Comparison of ENCODE assay signal across 2 cellular contexts in the genomic region with DNA sequence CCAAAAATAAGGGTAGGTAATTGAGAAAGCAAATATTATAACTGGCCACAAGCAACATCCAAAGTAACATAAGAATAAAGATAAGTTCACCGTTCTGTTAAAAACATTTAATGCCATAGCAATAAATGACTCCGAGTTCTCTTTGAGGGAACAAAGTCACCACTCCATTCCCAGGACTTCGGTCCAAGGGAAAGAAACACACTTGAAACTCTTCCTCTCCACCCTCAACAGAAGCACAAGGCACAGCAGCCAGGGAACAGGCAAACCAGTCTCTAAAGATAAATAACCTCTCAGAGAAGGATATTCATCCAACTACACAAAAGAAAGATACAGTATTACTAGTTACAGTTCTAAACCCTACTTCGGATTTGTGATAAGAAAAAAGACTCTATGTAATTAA.
TF ChIP-seq lines count a peak whose summit lies in the region.

No MANE protein-coding gene starts in this region.

TF ChIP-seq in GM12878, 131 proteins besides CTCF, POLR2A, EP300 and RAD21:
- TF ChIP-seq GABPA (IDR thresholded peaks at IDR 0.05; ENCODE audit: low read depth) (no peak), BMI1 (IDR thresholded peaks at IDR 0.05; ENCODE audit: borderline replicate concordance) (no peak), SMC3 (IDR thresholded peaks at IDR 0.05; ENCODE audit: borderline replicate concordance, low read length) (no peak), SUPT20H (IDR thresholded peaks at IDR 0.05; ENCODE audit: borderline replicate concordance, control insufficient read depth, low read depth, low read length) (no peak), NFXL1 (IDR thresholded peaks at IDR 0.05; ENCODE audit: borderline replicate concordance) (no peak), JUNB (IDR thresholded peaks at IDR 0.05) (no peak)
- TF ChIP-seq, protein P1, sequence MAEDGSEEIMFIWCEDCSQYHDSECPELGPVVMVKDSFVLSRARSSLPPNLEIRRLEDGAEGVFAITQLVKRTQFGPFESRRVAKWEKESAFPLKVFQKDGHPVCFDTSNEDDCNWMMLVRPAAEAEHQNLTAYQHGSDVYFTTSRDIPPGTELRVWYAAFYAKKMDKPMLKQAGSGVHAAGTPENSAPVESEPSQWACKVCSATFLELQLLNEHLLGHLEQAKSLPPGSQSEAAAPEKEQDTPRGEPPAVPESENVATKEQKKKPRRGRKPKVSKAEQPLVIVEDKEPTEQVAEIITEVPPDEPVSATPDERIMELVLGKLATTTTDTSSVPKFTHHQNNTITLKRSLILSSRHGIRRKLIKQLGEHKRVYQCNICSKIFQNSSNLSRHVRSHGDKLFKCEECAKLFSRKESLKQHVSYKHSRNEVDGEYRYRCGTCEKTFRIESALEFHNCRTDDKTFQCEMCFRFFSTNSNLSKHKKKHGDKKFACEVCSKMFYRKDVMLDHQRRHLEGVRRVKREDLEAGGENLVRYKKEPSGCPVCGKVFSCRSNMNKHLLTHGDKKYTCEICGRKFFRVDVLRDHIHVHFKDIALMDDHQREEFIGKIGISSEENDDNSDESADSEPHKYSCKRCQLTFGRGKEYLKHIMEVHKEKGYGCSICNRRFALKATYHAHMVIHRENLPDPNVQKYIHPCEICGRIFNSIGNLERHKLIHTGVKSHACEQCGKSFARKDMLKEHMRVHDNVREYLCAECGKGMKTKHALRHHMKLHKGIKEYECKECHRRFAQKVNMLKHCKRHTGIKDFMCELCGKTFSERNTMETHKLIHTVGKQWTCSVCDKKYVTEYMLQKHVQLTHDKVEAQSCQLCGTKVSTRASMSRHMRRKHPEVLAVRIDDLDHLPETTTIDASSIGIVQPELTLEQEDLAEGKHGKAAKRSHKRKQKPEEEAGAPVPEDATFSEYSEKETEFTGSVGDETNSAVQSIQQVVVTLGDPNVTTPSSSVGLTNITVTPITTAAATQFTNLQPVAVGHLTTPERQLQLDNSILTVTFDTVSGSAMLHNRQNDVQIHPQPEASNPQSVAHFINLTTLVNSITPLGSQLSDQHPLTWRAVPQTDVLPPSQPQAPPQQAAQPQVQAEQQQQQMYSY (CRISPR knock-in tag; IDR thresholded peaks at IDR 0.05), result no peak

TF ChIP-seq in neural cell, 6 proteins besides CTCF, POLR2A, EP300 and RAD21:
- TF ChIP-seq, protein P2, sequence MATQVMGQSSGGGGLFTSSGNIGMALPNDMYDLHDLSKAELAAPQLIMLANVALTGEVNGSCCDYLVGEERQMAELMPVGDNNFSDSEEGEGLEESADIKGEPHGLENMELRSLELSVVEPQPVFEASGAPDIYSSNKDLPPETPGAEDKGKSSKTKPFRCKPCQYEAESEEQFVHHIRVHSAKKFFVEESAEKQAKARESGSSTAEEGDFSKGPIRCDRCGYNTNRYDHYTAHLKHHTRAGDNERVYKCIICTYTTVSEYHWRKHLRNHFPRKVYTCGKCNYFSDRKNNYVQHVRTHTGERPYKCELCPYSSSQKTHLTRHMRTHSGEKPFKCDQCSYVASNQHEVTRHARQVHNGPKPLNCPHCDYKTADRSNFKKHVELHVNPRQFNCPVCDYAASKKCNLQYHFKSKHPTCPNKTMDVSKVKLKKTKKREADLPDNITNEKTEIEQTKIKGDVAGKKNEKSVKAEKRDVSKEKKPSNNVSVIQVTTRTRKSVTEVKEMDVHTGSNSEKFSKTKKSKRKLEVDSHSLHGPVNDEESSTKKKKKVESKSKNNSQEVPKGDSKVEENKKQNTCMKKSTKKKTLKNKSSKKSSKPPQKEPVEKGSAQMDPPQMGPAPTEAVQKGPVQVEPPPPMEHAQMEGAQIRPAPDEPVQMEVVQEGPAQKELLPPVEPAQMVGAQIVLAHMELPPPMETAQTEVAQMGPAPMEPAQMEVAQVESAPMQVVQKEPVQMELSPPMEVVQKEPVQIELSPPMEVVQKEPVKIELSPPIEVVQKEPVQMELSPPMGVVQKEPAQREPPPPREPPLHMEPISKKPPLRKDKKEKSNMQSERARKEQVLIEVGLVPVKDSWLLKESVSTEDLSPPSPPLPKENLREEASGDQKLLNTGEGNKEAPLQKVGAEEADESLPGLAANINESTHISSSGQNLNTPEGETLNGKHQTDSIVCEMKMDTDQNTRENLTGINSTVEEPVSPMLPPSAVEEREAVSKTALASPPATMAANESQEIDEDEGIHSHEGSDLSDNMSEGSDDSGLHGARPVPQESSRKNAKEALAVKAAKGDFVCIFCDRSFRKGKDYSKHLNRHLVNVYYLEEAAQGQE (IDR thresholded peaks at IDR 0.05; ENCODE audit: borderline replicate concordance), result no peak
- TF ChIP-seq TAF1 (IDR thresholded peaks at IDR 0.05; ENCODE audit: low read depth), result no peak
- no peak for TF ChIP-seq POLR2AphosphoS5 (IDR thresholded peaks at IDR 0.05)
- no peak for TF ChIP-seq MXI1 (conservative IDR thresholded peaks at IDR 0.05; ENCODE audit: poor library complexity, severe bottlenecking)
- TF ChIP-seq EZH2 (IDR thresholded peaks at IDR 0.05; ENCODE audit: borderline replicate concordance, insufficient read depth, low read length, poor library complexity, severe bottlenecking), result no peak
- TF ChIP-seq SMC3 (conservative IDR thresholded peaks at IDR 0.05; ENCODE audit: poor library complexity), result no peak
